3 cellular contexts compared by ENCODE assay signal in genomic region chr14:91173867-91174266, GRCh38.
TF ChIP-seq lines count a peak whose summit lies in the region.

No MANE protein-coding gene starts in this region.

TF ChIP-seq in liver, 16 proteins besides CTCF, POLR2A, EP300 and RAD21 (continued from another document):
- TF ChIP-seq, protein P1, sequence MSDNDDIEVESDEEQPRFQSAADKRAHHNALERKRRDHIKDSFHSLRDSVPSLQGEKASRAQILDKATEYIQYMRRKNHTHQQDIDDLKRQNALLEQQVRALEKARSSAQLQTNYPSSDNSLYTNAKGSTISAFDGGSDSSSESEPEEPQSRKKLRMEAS (IDR thresholded peaks at IDR 0.05), result no peak

TF ChIP-seq in HepG2, 621 proteins besides CTCF, POLR2A, EP300 and RAD21 (continued from another document):
- TF ChIP-seq ZBTB40 (IDR thresholded peaks at IDR 0.05) (no peak), ZBTB40 (CRISPR knock-in tag; IDR thresholded peaks at IDR 0.05) (no peak), MXD1 (CRISPR knock-in tag; IDR thresholded peaks at IDR 0.05) (no peak), RARA (CRISPR knock-in tag; IDR thresholded peaks at IDR 0.05) (no peak), TEF (CRISPR knock-in tag; IDR thresholded peaks at IDR 0.05) (no peak), KAT8 (CRISPR knock-in tag; IDR thresholded peaks at IDR 0.05) (no peak), TCF7L2 (IDR thresholded peaks at IDR 0.05; ENCODE audit: low read depth, low read length) (no peak), NFE2 (CRISPR knock-in tag; IDR thresholded peaks at IDR 0.05) (no peak)

TF ChIP-seq in GM12891, 5 proteins besides CTCF, POLR2A, EP300 and RAD21 (continued from another document):
- TF ChIP-seq SPI1 (IDR thresholded peaks at IDR 0.05; ENCODE audit: low read depth, low read length), result no peak
- no peak for TF ChIP-seq PAX5 (IDR thresholded peaks at IDR 0.05; ENCODE audit: insufficient read depth, low read length, severe bottlenecking)
